In genomic region chr14:96038920-96039632, GRCh38 we compare ENCODE assay signal across 8 cellular contexts. TPM values are rescaled to one million over a fixed set of nuclear protein-coding genes. Genes with fewer than 3 reads are reported as not detected.
DNase-seq lines count a peak whose midpoint lies in the region; ATAC-seq and TF ChIP-seq lines count a peak whose summit lies in the region.

C14orf132 (plus strand) TSS chr14:96039362; CDS start chr14:96039501, 139 bp downstream.

- H3K4me3 Mint-ChIP-seq in activated naive CD8-positive, alpha-beta T cell: peak within 1 kb of the TSS; percentile 82

- H2AFZ ChIP-seq in OCI-LY3 (ENCODE audit: low read depth, low read length): peak within 1 kb of the TSS; percentile 13; the same call in 1 of the 2 replicates

- TF ChIP-seq CTCF in BE2C (IDR thresholded peaks at IDR 0.05; ENCODE audit: low read depth, low read length) (no peak), OCI-LY3 (IDR thresholded peaks at IDR 0.05; ENCODE audit: low read depth, low read length) (no peak), upper lobe of right lung (IDR thresholded peaks at IDR 0.05) (no peak)

- H3K36me3 ChIP-seq in BE2C (peaks cover 11% of the 10 kb centered on the region), OCI-LY3 (replicated peaks; ENCODE audit: low read depth, low read length) (no peaks in the 10 kb centered on the region), upper lobe of right lung (no peaks in the 10 kb centered on the region)

- DNase-seq in BE2C (peak; percentile 89), GOT3 (lab: John Stamatoyannopoulos, UW) (peak; percentile 17), cardiac septum (ENCODE audit: low spot score) (peak; percentile 86), pons (ENCODE audit: low spot score) (peak; percentile 46), upper lobe of right lung (peak; percentile 89), GDM1 (lab: John Stamatoyannopoulos, UW) (no peak)

- ATAC-seq in upper lobe of right lung: peak; percentile 92

- H3K4me2 ChIP-seq in OCI-LY3 (ENCODE audit: low read length): peak within 1 kb of the TSS; percentile 61

- no peaks in the 10 kb centered on the region for H3K27me3 ChIP-seq in BE2C
- H3K27me3 ChIP-seq in OCI-LY3 (ENCODE audit: low read depth, low read length): peaks cover 10% of the 10 kb centered on the region
- H3K27me3 ChIP-seq in upper lobe of right lung: no peaks in the 10 kb centered on the region

- H3K27ac ChIP-seq in OCI-LY3 (ENCODE audit: low read length) (no peak within 1 kb of the TSS), upper lobe of right lung (peak within 1 kb of the TSS; percentile 79)

- no peaks in the 10 kb centered on the region for H3K36me3 Mint-ChIP-seq in activated naive CD8-positive, alpha-beta T cell

- H3K9me3 Mint-ChIP-seq in activated naive CD8-positive, alpha-beta T cell (ENCODE audit: low read depth): no peaks in the 10 kb centered on the region

- intact Hi-C loops in cardiac septum (cut with DNase I) (loop anchor here (2.0 kb wide), 1 partner anchor 14 kb away; no protein-coding TSS in a partner anchor), upper lobe of right lung (cut with DNase I) (no loop called here)

- no peak within 1 kb of the TSS for H3K27ac Mint-ChIP-seq in activated naive CD8-positive, alpha-beta T cell

- no peaks in the 10 kb centered on the region for H4K20me1 ChIP-seq in OCI-LY3 (ENCODE audit: insufficient read depth, low read length)

- H3K4me1 ChIP-seq in BE2C: no peaks in the 10 kb centered on the region
- no peaks in the 10 kb centered on the region for H3K4me1 ChIP-seq in OCI-LY3 (ENCODE audit: low read length)
- peaks cover 30% of the 10 kb centered on the region for H3K4me1 ChIP-seq in upper lobe of right lung

- H3K9me3 ChIP-seq in BE2C: no peaks in the 10 kb centered on the region
- H3K9me3 ChIP-seq in OCI-LY3 (ENCODE audit: insufficient read depth, low read length): no peaks in the 10 kb centered on the region
- no peaks in the 10 kb centered on the region for H3K9me3 ChIP-seq in upper lobe of right lung

- H3K4me3 ChIP-seq in BE2C (ENCODE audit: low read depth, low read length) (peak within 1 kb of the TSS; percentile 75), OCI-LY3 (ENCODE audit: low read length) (peak within 1 kb of the TSS; percentile 80), upper lobe of right lung (peak within 1 kb of the TSS; percentile 83)

- H3K79me2 ChIP-seq in OCI-LY3 (ENCODE audit: low read length): no peaks in the 10 kb centered on the region

- H3K4me1 Mint-ChIP-seq in activated naive CD8-positive, alpha-beta T cell (ENCODE audit: low read depth): peaks cover 20% of the 10 kb centered on the region

- H3K27me3 Mint-ChIP-seq in activated naive CD8-positive, alpha-beta T cell: peaks cover 23% of the 10 kb centered on the region

- H3K9ac ChIP-seq in OCI-LY3 (ENCODE audit: low read length): peak within 1 kb of the TSS; percentile 68; the same call in 1 of the 2 replicates

RNA-seq across cellular contexts. Expression of gene C14orf132, which starts in this region (rescaled TPM):
- polyA plus RNA-seq in BE2C (2012; ENCODE audit: insufficient read depth, insufficient read length, low read depth): 24.7 TPM
- 18.9 TPM for total RNA-seq in cardiac septum
- 63.1 TPM for total RNA-seq in upper lobe of right lung
